ENCODE assay signal across 1 cellular context in the genomic region with DNA sequence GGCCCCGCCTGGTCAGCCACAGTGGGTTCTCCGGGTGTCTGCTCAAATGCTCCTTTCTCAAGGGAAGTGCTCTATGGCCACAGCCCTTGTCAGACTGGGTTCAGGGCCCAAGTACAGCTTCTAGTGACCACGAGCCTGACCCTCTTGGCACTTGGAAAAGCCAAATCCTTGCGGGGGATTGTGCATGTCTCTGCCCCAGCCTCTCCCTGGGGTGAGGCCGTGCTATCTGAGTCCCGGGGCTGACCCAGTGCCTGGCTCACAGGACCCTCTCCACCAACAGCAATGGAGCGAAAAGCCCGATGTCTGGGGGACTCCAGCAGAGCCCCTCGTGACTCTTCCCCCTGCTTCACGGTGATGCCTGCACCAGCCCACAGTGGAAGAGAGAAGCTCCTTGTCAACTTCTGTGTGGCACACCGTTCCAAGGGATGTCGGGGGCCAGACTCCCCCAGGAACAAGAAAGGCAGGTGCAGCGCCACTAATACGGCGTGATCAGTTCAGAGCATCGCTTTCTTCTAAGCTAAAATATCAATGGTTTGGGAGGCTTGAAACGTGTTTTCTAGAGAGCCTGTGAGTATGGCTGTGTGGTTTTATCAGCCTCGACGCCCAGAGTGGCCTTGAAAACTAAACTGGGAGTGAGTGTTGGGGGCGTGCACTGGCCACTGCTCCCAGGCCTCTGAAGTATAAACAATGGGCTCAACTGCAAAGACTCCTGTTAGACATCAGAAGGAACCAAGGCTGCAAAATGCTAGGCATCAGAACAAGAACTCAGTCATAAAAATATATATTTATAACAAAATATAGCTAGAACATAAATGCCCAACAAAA.
TF ChIP-seq lines count a peak whose summit lies in the region.

No MANE protein-coding gene starts in this region.

TF ChIP-seq in SK-N-SH treated with all-trans-retinoic acid at 6 μM for 48 hours, 23 proteins besides CTCF, POLR2A, EP300 and RAD21 (continued from another document):
- TF ChIP-seq, protein P1, sequence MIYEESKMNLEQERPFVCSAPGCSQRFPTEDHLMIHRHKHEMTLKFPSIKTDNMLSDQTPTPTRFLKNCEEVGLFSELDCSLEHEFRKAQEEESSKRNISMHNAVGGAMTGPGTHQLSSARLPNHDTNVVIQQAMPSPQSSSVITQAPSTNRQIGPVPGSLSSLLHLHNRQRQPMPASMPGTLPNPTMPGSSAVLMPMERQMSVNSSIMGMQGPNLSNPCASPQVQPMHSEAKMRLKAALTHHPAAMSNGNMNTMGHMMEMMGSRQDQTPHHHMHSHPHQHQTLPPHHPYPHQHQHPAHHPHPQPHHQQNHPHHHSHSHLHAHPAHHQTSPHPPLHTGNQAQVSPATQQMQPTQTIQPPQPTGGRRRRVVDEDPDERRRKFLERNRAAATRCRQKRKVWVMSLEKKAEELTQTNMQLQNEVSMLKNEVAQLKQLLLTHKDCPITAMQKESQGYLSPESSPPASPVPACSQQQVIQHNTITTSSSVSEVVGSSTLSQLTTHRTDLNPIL (CRISPR knock-in tag; IDR thresholded peaks at IDR 0.05; ENCODE audit: low read depth): no peak
- no peak for TF ChIP-seq ZFP30 (CRISPR knock-in tag; IDR thresholded peaks at IDR 0.05)
- no peak for TF ChIP-seq ZNF8 (CRISPR knock-in tag; IDR thresholded peaks at IDR 0.05)
- TF ChIP-seq ZNF70 (CRISPR knock-in tag; IDR thresholded peaks at IDR 0.05): no peak
- TF ChIP-seq TOX (CRISPR knock-in tag; IDR thresholded peaks at IDR 0.05; ENCODE audit: borderline replicate concordance): no peak
